ENCODE assay signal across 1 cellular context in the genomic region with DNA sequence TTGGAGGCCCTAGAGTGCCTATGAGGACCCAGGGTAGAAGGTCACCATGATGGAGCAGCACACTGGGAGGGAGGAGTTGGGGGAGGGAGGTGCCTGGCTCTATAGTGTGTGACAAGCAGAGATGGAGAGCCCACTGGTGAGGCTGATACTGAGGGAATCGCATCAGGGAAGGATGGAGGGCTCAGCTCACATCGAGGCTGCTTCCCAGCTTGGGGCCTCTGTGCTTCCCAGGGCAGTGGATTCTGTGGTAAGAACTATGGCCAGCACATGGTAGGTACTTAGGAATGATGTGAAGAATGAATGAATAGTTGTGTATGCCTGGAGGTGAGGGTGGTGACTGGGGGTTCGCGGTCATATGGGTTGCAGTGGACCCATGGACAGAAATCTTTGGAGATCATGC.
A peak's percentile ranks its signal among the peaks of the same experiment; 100 is the strongest.
TF ChIP-seq lines count a peak whose summit lies in the region.

No MANE protein-coding gene starts in this region.

TF ChIP-seq in HepG2, 621 proteins besides CTCF, POLR2A, EP300 and RAD21 (continued from another document):
- TF ChIP-seq FOXC1 (CRISPR knock-in tag; IDR thresholded peaks at IDR 0.05; ENCODE audit: borderline replicate concordance) (no peak), ZNF883 (CRISPR knock-in tag; IDR thresholded peaks at IDR 0.05; ENCODE audit: not compliant biosample characterization) (no peak), ZFP41 (CRISPR knock-in tag; IDR thresholded peaks at IDR 0.05; ENCODE audit: borderline replicate concordance) (no peak), ZNF761 (CRISPR knock-in tag; conservative IDR thresholded peaks at IDR 0.05) (no peak), DBP (CRISPR knock-in tag; IDR thresholded peaks at IDR 0.05; ENCODE audit: not compliant biosample characterization) (no peak), ZNF281 (CRISPR knock-in tag; IDR thresholded peaks at IDR 0.05; ENCODE audit: borderline replicate concordance) (no peak), ZNF788 (CRISPR knock-in tag; IDR thresholded peaks at IDR 0.05; ENCODE audit: borderline replicate concordance) (0 out of 2 replicates have a peak, but pooled peaks have one; percentile 49), FOXA1 (IDR thresholded peaks at IDR 0.05) (no peak), FOXA1 (CRISPR knock-in tag; IDR thresholded peaks at IDR 0.05) (no peak), THAP11 (CRISPR knock-in tag; IDR thresholded peaks at IDR 0.05) (no peak), ZFP82 (CRISPR knock-in tag; IDR thresholded peaks at IDR 0.05; ENCODE audit: borderline replicate concordance) (no peak), ZNF138 (CRISPR knock-in tag; IDR thresholded peaks at IDR 0.05; ENCODE audit: low read depth) (peak; percentile 55; the same call in 1 of the 2 replicates), TOE1 (CRISPR knock-in tag; IDR thresholded peaks at IDR 0.05) (no peak), NFE2L1 (CRISPR knock-in tag; IDR thresholded peaks at IDR 0.05; ENCODE audit: borderline replicate concordance) (no peak), ZNF256 (CRISPR knock-in tag; conservative IDR thresholded peaks at IDR 0.05) (no peak), ZUFSP (CRISPR knock-in tag; IDR thresholded peaks at IDR 0.05; ENCODE audit: borderline replicate concordance) (no peak), ZNF724P (CRISPR knock-in tag; IDR thresholded peaks at IDR 0.05; ENCODE audit: borderline replicate concordance) (no peak), NFRKB (IDR thresholded peaks at IDR 0.05) (no peak), MIER3 (CRISPR knock-in tag; IDR thresholded peaks at IDR 0.05; ENCODE audit: borderline replicate concordance) (no peak; the same call in 1 of the 2 replicates), HNF4G (IDR thresholded peaks at IDR 0.05; ENCODE audit: borderline replicate concordance, low read depth, low read length) (no peak), HNF4G (CRISPR knock-in tag; IDR thresholded peaks at IDR 0.05; ENCODE audit: borderline replicate concordance, low read depth) (no peak), MYC (CRISPR knock-in tag; IDR thresholded peaks at IDR 0.05; ENCODE audit: borderline replicate concordance) (no peak), ZNF264 (CRISPR knock-in tag; IDR thresholded peaks at IDR 0.05) (no peak), ZNF550 (CRISPR knock-in tag; IDR thresholded peaks at IDR 0.05; ENCODE audit: borderline replicate concordance) (no peak), GLI4 (CRISPR knock-in tag; IDR thresholded peaks at IDR 0.05; ENCODE audit: borderline replicate concordance) (no peak), SALL1 (CRISPR knock-in tag; IDR thresholded peaks at IDR 0.05) (peak; percentile 31), ZNF878 (CRISPR knock-in tag; IDR thresholded peaks at IDR 0.05) (no peak), ISX (CRISPR knock-in tag; conservative IDR thresholded peaks at IDR 0.05) (no peak), ZNF619 (CRISPR knock-in tag; IDR thresholded peaks at IDR 0.05) (no peak), FOSL2 (CRISPR knock-in tag; IDR thresholded peaks at IDR 0.05) (no peak), NFATC3 (CRISPR knock-in tag; IDR thresholded peaks at IDR 0.05) (no peak), TEAD2 (CRISPR knock-in tag; IDR thresholded peaks at IDR 0.05) (no peak)
- TF ChIP-seq, protein P1, sequence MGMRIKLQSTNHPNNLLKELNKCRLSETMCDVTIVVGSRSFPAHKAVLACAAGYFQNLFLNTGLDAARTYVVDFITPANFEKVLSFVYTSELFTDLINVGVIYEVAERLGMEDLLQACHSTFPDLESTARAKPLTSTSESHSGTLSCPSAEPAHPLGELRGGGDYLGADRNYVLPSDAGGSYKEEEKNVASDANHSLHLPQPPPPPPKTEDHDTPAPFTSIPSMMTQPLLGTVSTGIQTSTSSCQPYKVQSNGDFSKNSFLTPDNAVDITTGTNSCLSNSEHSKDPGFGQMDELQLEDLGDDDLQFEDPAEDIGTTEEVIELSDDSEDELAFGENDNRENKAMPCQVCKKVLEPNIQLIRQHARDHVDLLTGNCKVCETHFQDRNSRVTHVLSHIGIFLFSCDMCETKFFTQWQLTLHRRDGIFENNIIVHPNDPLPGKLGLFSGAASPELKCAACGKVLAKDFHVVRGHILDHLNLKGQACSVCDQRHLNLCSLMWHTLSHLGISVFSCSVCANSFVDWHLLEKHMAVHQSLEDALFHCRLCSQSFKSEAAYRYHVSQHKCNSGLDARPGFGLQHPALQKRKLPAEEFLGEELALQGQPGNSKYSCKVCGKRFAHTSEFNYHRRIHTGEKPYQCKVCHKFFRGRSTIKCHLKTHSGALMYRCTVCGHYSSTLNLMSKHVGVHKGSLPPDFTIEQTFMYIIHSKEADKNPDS (CRISPR knock-in tag; IDR thresholded peaks at IDR 0.05): no peak
- TF ChIP-seq, protein P2, sequence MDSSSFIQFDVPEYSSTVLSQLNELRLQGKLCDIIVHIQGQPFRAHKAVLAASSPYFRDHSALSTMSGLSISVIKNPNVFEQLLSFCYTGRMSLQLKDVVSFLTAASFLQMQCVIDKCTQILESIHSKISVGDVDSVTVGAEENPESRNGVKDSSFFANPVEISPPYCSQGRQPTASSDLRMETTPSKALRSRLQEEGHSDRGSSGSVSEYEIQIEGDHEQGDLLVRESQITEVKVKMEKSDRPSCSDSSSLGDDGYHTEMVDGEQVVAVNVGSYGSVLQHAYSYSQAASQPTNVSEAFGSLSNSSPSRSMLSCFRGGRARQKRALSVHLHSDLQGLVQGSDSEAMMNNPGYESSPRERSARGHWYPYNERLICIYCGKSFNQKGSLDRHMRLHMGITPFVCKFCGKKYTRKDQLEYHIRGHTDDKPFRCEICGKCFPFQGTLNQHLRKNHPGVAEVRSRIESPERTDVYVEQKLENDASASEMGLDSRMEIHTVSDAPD (CRISPR knock-in tag; IDR thresholded peaks at IDR 0.05): no peak
- TF ChIP-seq, protein P3, sequence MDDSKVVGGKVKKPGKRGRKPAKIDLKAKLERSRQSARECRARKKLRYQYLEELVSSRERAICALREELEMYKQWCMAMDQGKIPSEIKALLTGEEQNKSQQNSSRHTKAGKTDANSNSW (CRISPR knock-in tag; IDR thresholded peaks at IDR 0.05; ENCODE audit: borderline replicate concordance): no peak
- TF ChIP-seq, protein P4, sequence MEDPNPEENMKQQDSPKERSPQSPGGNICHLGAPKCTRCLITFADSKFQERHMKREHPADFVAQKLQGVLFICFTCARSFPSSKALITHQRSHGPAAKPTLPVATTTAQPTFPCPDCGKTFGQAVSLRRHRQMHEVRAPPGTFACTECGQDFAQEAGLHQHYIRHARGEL (CRISPR knock-in tag; IDR thresholded peaks at IDR 0.05): no peak
- TF ChIP-seq, protein P5, sequence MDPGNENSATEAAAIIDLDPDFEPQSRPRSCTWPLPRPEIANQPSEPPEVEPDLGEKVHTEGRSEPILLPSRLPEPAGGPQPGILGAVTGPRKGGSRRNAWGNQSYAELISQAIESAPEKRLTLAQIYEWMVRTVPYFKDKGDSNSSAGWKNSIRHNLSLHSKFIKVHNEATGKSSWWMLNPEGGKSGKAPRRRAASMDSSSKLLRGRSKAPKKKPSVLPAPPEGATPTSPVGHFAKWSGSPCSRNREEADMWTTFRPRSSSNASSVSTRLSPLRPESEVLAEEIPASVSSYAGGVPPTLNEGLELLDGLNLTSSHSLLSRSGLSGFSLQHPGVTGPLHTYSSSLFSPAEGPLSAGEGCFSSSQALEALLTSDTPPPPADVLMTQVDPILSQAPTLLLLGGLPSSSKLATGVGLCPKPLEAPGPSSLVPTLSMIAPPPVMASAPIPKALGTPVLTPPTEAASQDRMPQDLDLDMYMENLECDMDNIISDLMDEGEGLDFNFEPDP (CRISPR knock-in tag; conservative IDR thresholded peaks at IDR 0.05): no peak
- TF ChIP-seq, protein P6, sequence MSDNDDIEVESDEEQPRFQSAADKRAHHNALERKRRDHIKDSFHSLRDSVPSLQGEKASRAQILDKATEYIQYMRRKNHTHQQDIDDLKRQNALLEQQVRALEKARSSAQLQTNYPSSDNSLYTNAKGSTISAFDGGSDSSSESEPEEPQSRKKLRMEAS (IDR thresholded peaks at IDR 0.05): no peak
